23 cellular contexts compared by ENCODE assay signal in the genomic region with DNA sequence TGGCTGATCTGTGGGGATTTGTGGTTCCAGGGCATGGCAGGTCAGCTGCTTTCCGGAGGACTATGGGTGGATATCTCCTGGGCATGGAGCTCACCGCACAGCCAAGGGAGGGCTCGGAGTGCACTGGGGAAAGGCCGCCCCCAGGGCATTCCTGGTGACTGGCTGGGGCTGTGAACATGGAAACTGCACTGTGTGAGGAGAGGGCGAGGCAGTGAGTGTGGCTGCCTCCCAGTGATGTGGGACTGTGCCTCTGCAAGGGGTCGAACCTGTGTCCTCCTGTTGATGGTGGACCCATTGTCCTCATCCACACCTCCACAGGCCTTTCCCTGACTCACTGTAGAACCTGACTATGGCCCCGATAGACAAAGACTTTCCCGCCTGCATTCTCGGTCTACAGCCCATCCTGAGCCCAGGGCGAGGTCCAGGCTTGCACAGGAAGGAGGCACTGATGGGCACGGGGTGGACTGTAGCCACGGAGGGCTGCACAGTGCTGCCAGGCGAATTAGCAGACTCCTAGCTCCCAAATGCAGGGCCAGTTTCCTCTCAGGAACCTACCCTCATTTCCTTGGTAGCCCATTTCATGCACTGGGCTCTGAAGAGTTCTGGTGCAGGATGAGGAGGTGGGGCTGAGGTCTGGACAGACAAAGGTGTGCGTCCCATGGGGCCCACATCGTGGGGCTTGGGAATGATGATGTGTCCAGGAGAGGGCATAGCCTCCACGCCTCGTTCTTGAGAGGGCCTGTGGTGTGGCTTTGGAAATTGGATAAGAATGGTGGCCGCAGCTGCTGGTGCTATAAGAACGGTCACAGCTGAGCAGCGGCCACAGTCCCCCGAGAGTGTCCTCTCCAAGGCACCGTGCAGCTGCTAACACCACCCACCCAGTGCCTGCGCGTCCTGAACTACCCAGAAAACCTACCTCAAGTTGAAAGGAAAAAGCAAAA.
"Had no signal": no experiment of that assay in that cellular context is flagged by ENCODE, and none has a peak within 500 bp of the region (broad histone marks: within the 10 kb centered on the region; RNA-seq: fewer than 3 reads in every experiment).

No MANE protein-coding gene starts in this region.

- H3K9ac ChIP-seq: parathyroid adenoma had no signal

- H3K36me3 ChIP-seq: brain microvascular endothelial cell, heart left ventricle, left lung, lower lobe of right lung, neutrophil, tibial nerve had no signal

- H3K4me1 ChIP-seq: heart left ventricle, left lung, lower lobe of right lung, parathyroid adenoma, tibial nerve had no signal

- H3K9me3 ChIP-seq: neutrophil had no signal

- H2AFZ ChIP-seq: parathyroid adenoma had no signal

- H3K4me3 ChIP-seq: heart left ventricle, left lung, lower lobe of right lung, mucosa of descending colon, tibial nerve had no signal

- ATAC-seq: activated CD8-positive, alpha-beta T cell treated with anti-CD3 and anti-CD28 coated beads, Interleukin-2, amount 10 ng/mL, durations not matched to agents 7 days and 5 days; heart left ventricle; left lung; lower lobe of right lung; mucosa of descending colon; right cardiac atrium had no signal

- H3K27ac ChIP-seq: brain microvascular endothelial cell, heart left ventricle, left lung, lower lobe of right lung, neutrophil, parathyroid adenoma, tibial nerve had no signal

- DNase-seq: activated CD4-positive, alpha-beta T cell treated with anti-CD3 and anti-CD28 coated beads for 1 hour; activated CD4-positive, alpha-beta T cell treated with anti-CD3 and anti-CD28 coated beads, Interleukin-2, amount 10 ng/mL, durations not matched to agents 7 days and 5 days; activated CD8-positive, alpha-beta T cell treated with anti-CD3 and anti-CD28 coated beads, Interleukin-2, amount 10 ng/mL, durations not matched to agents 7 days and 5 days; activated gamma-delta T cell treated with Interleukin-2 at 50 U/mL for 16 hours; activated naive CD4-positive, alpha-beta T cell treated with anti-CD3 and anti-CD28 coated beads, Interleukin-2, amount 50 U/mL, for 16 hours; activated T-cell treated with anti-CD3 and anti-CD28 coated beads, Interleukin-2, amount 50 U/mL, for 24 hours; amniotic stem cell; brain microvascular endothelial cell; cortex of kidney; foreskin fibroblast; hypothalamus; left lung; lower lobe of right lung; mesendoderm; mucosa of descending colon; right cardiac atrium; stimulated activated CD4-positive, alpha-beta T cell treated with anti-CD3 and anti-CD28 coated beads, Interleukin-15, amount 100 ng/mL, for 24 hours; stimulated activated naive CD4-positive, alpha-beta T cell treated with Interleukin-2 at 50 U/mL for 16 hours; T-helper 9 cell had no signal

- H3K27me3 ChIP-seq: brain microvascular endothelial cell, tibial nerve had no signal
